ENCODE assay signal across 13 cellular contexts in the genomic region with DNA sequence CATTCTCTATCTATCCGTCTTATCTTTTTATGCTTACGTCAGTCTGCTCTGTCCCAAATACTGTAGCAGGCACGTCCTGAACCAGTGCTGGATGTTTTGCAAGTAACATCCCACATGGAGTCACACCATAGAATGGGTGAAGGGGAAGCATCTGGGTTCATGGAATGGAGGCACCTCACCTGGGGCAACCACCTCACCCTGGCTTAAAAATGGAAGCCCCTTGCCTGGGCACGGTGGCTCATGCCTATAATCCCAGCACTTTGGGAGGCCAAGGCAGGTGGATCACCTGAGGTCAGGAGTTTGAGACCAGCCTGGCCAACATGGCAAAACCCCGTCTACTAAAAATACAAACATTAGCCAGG. TPM values are rescaled to one million over a fixed set of nuclear protein-coding genes. Genes with fewer than 3 reads are reported as not detected.
"Had no signal": no experiment of that assay in that cellular context is flagged by ENCODE, and none has a peak within 500 bp of the region (broad histone marks: within the 10 kb centered on the region; RNA-seq: fewer than 3 reads in every experiment).

No MANE protein-coding gene starts in this region.

RNA-seq across cellular contexts. Expression of gene WNT3A, which starts 12.9 kb away (rescaled TPM):
- total RNA-seq: dermis blood vessel endothelial cell, dorsolateral prefrontal cortex, gastrocnemius medialis, glomerular endothelial cell, heart right ventricle, kidney, left lobe of liver, left ventricle myocardium inferior, lung microvascular endothelial cell, mesenteric fat pad, mucosa of descending colon, myocyte had no signal
- polyA plus RNA-seq: heart right ventricle, immature natural killer cell had no signal
